Comparison of ENCODE assay signal across 18 cellular contexts in genomic region chr4:141339966-141340365, GRCh38.
DNase-seq lines count a peak whose midpoint lies in the region; ATAC-seq and TF ChIP-seq lines count a peak whose summit lies in the region.
"Had no signal": no experiment of that assay in that cellular context is flagged by ENCODE, and none has a peak within 500 bp of the region (broad histone marks: within the 10 kb centered on the region; RNA-seq: fewer than 3 reads in every experiment).

No MANE protein-coding gene starts in this region.

- H3K27ac ChIP-seq in mammary epithelial cell (ENCODE audit: insufficient read depth, low read depth, low read length) = no peak overlapping the region
- H3K27ac ChIP-seq in breast epithelium = no peak overlapping the region
- H3K27ac ChIP-seq in PC-3 (ENCODE audit: low read length) = no peak overlapping the region
- H3K27ac ChIP-seq in thyroid gland = peak overlapping the region; percentile 87 to 90 (median 89)
- H3K27ac ChIP-seq in uterus = no peak overlapping the region
- H3K27ac ChIP-seq: HL-60, Peyer's patch had no signal

- H4K20me1 ChIP-seq in mammary epithelial cell (ENCODE audit: insufficient read depth, low read length) (no peaks in the 10 kb centered on the region), PC-3 (ENCODE audit: low read length) (no peaks in the 10 kb centered on the region)
- H4K20me1 ChIP-seq: BLaER1 treated with 17β-estradiol and CSF1 and Interleukin-3, amounts not matched to agents 10 nM and 100 nM had no signal

- in situ Hi-C loops in mammary epithelial cell (cut with MboI; ENCODE audit: low sequenced_read_pairs in 2 of 2) = no loop called here

- intact Hi-C loops in mammary epithelial cell (cut with micrococcal nuclease) (loop anchor here (10.0 kb wide), 1 partner anchor 1505 kb away; the partner anchor contains the start of gene INPP4B), breast epithelium (cut with DNase I; ENCODE audit: low total_unique reads) (loop anchor here (10.0 kb wide), 1 partner anchor 455 kb away; no protein-coding TSS in a partner anchor), PC-3 (cut with micrococcal nuclease) (loop anchor here (10.0 kb wide), 1 partner anchor 705 kb away; no protein-coding TSS in a partner anchor), thyroid gland (cut with DNase I) (no loop called here), uterus (cut with DNase I; ENCODE audit: low total_unique reads) (no loop called here)

- TF ChIP-seq POLR2A in breast epithelium (IDR thresholded peaks at IDR 0.05) (no peak), thyroid gland (IDR thresholded peaks at IDR 0.05) (no peak), uterus (IDR thresholded peaks at IDR 0.05) (no peak)

- CTCF ChIA-PET in mammary epithelial cell (lab: Charles Lee; ENCODE audit: low non-redundant PET) (no interaction called here), PC-3 (lab: Charles Lee) (no interaction called here)

- H3K4me1 ChIP-seq in mammary epithelial cell (ENCODE audit: insufficient read depth, low read length) (peaks cover 3% of the 10 kb centered on the region), breast epithelium (no peaks in the 10 kb centered on the region), PC-3 (ENCODE audit: insufficient read depth, low read length) (no peaks in the 10 kb centered on the region), thyroid gland (peaks cover 31 to 37% of the 10 kb centered on the region in 2 donors), uterus (no peaks in the 10 kb centered on the region)
- H3K4me1 ChIP-seq: Peyer's patch had no signal

- BruUV-seq in mammary epithelial cell (replicated peaks; lab: Mats Ljungman, UMichigan) = no TSS peak
- BruUV-seq in PC-3 (replicated peaks; lab: Mats Ljungman, UMichigan) = no TSS peak

- DNase-seq in mammary epithelial cell = peak; percentile 16
- DNase-seq in breast epithelium (ENCODE audit: low spot score in 2 of 2) = no peak
- DNase-seq in PC-3 = peak; percentile 44
- DNase-seq in fibroblast of pulmonary artery (ENCODE audit: low read depth) = peak; percentile 23
- no peak for DNase-seq in thyroid gland
- DNase-seq in putamen (ENCODE audit: low spot score) = no peak
- no peak for DNase-seq in uterus
- DNase-seq: 8988T, H9, NCI-H1436, NCI-H2081, NCI-H510A, Peyer's patch, SHP77, SK-N-SH had no signal

- H3K27me3 ChIP-seq in mammary epithelial cell (ENCODE audit: insufficient read depth, low read length) (no peaks in the 10 kb centered on the region), breast epithelium (no peaks in the 10 kb centered on the region), PC-3 (ENCODE audit: low read length) (no peaks in the 10 kb centered on the region), thyroid gland (no peaks in the 10 kb centered on the region), uterus (no peaks in the 10 kb centered on the region)
- H3K27me3 ChIP-seq: BLaER1 treated with 17β-estradiol and CSF1 and Interleukin-3, amounts not matched to agents 10 nM and 100 nM; Peyer's patch had no signal

- no peaks in the 10 kb centered on the region for H3F3A ChIP-seq in PC-3 (ENCODE audit: low read length, unreplicated experiment)

- H3K9me3 ChIP-seq in mammary epithelial cell (replicated peaks; ENCODE audit: insufficient read depth, low read length) (no peaks in the 10 kb centered on the region), breast epithelium (no peaks in the 10 kb centered on the region), PC-3 (ENCODE audit: low read length) (no peaks in the 10 kb centered on the region), thyroid gland (no peaks in the 10 kb centered on the region), uterus (no peaks in the 10 kb centered on the region)
- H3K9me3 ChIP-seq: Peyer's patch, SK-N-SH had no signal

- POLR2A ChIA-PET in PC-3 (lab: Charles Lee; ENCODE audit: unreplicated experiment) = no interaction called here

- H3K9me2 ChIP-seq in PC-3 (replicated peaks; ENCODE audit: low read length) = no peaks in the 10 kb centered on the region
- H3K9me2 ChIP-seq: SK-N-SH had no signal

- H3K9ac ChIP-seq in mammary epithelial cell (ENCODE audit: insufficient read depth, low read length) = no peak overlapping the region
- no peak overlapping the region for H3K9ac ChIP-seq in PC-3 (ENCODE audit: low read length)
- H3K9ac ChIP-seq: BLaER1 treated with 17β-estradiol and CSF1 and Interleukin-3, amounts not matched to agents 10 nM and 100 nM; SK-N-SH had no signal

- no peaks in the 10 kb centered on the region for H3K79me2 ChIP-seq in mammary epithelial cell (ENCODE audit: insufficient read depth, low read length)
- H3K79me2 ChIP-seq in PC-3 (ENCODE audit: low read length) = no peaks in the 10 kb centered on the region

- ATAC-seq in PC-3 (no peak), GM21786 (IDR thresholded peaks at IDR 0.05; ENCODE audit: unreplicated experiment) (no peak)

- peak overlapping the region; percentile 20 for H2AFZ ChIP-seq in mammary epithelial cell (ENCODE audit: low read depth, low read length)
- H2AFZ ChIP-seq in PC-3 (ENCODE audit: low read length) = no peak overlapping the region

- H3K4me3 ChIP-seq in mammary epithelial cell (replicated peaks in 1 of 3; ENCODE audit: insufficient read depth in 1 of 3, low read depth in 2 of 3, low read length in 3 of 3) (no peak overlapping the region), breast epithelium (no peak overlapping the region), PC-3 (ENCODE audit: low read length) (no peak overlapping the region), fibroblast of pulmonary artery (replicated peaks; ENCODE audit: low read depth, low read length) (no peak overlapping the region), thyroid gland (replicated peaks in 1 of 3) (no peak overlapping the region), uterus (no peak overlapping the region)
- H3K4me3 ChIP-seq: BLaER1 treated with 17β-estradiol and CSF1 and Interleukin-3, amounts not matched to agents 10 nM and 100 nM; Peyer's patch had no signal

- TF ChIP-seq CTCF in mammary epithelial cell (conservative IDR thresholded peaks at IDR 0.05 in 1 of 2, IDR thresholded peaks at IDR 0.05 in 1 of 2; ENCODE audit: extremely low read depth in 1 of 2, insufficient read depth in 1 of 2, low read depth in 1 of 2, low read length in 2 of 2) (no peak), breast epithelium (IDR thresholded peaks at IDR 0.05) (no peak), PC-3 (conservative IDR thresholded peaks at IDR 0.05; ENCODE audit: low read depth, low read length) (no peak), fibroblast of pulmonary artery (IDR thresholded peaks at IDR 0.05; ENCODE audit: low read length, missing control alignments) (no peak), thyroid gland (IDR thresholded peaks at IDR 0.05) (no peak), uterus (IDR thresholded peaks at IDR 0.05) (no peak)

- dilution Hi-C loops in mammary epithelial cell (cut with HindIII; ENCODE audit: low sequenced_read_pairs) = no loop called here

- H3K4me2 ChIP-seq in mammary epithelial cell (ENCODE audit: insufficient read depth, low read depth, low read length) (no peak overlapping the region), PC-3 (ENCODE audit: low read length) (no peak overlapping the region)
- H3K4me2 ChIP-seq: BLaER1 treated with 17β-estradiol and CSF1 and Interleukin-3, amounts not matched to agents 10 nM and 100 nM; SK-N-SH had no signal

- H3K36me3 ChIP-seq in mammary epithelial cell (ENCODE audit: insufficient read depth, low read length) = no peaks in the 10 kb centered on the region
- no peaks in the 10 kb centered on the region for H3K36me3 ChIP-seq in breast epithelium
- H3K36me3 ChIP-seq in PC-3 (ENCODE audit: low read depth, low read length) = no peaks in the 10 kb centered on the region
- H3K36me3 ChIP-seq in thyroid gland = no peaks in the 10 kb centered on the region
- no peaks in the 10 kb centered on the region for H3K36me3 ChIP-seq in uterus
- H3K36me3 ChIP-seq: BLaER1 treated with 17β-estradiol and CSF1 and Interleukin-3, amounts not matched to agents 10 nM and 100 nM; Peyer's patch had no signal

Comparison
In these comparisons a context has a peak if more than half of its experiments do, and no peak if none do; other contexts are left out.
1. DNase-seq: peak in mammary epithelial cell (single experiment), PC-3 (single experiment) and fibroblast of pulmonary artery (single experiment); none in breast epithelium (0 of 2), thyroid gland (0 of 2), putamen (single experiment) and uterus (0 of 2).
2. H3K27ac ChIP-seq: peak in thyroid gland (3 of 3); none in mammary epithelial cell (single experiment), breast epithelium (0 of 2), PC-3 (single experiment) and uterus (0 of 2).
3. intact Hi-C loops: an anchor here in mammary epithelial cell (10.0 kb wide), breast epithelium (10.0 kb wide) and PC-3 (10.0 kb wide); none called in thyroid gland and uterus.